14 cellular contexts compared by ENCODE assay signal in genomic region chr20:16158976-16159286, GRCh38.
DNase-seq lines count a peak whose midpoint lies in the region; ATAC-seq, FAIRE-seq and TF ChIP-seq lines count a peak whose summit lies in the region.
"Had no signal": no experiment of that assay in that cellular context is flagged by ENCODE, and none has a peak within 500 bp of the region (broad histone marks: within the 10 kb centered on the region; RNA-seq: fewer than 3 reads in every experiment).

No MANE protein-coding gene starts in this region.

- SMC1A ChIA-PET in GM12878 (lab: Charles Lee; ENCODE audit: uncharacterized antibody, unreplicated experiment): interaction anchor here (0.8 kb wide), 1 partner anchor 16 kb away, joined by 3 read pairs; no protein-coding TSS in a partner anchor

- ATAC-seq in GM18861 (IDR thresholded peaks at IDR 0.05; ENCODE audit: unreplicated experiment) (peak; percentile 36), GM21528 (IDR thresholded peaks at IDR 0.05; ENCODE audit: low FRiP score, unreplicated experiment) (peak; percentile 72), HG03135 (IDR thresholded peaks at IDR 0.05; ENCODE audit: unreplicated experiment) (peak; percentile 55), GM12878 (peak; percentile 65)
- ATAC-seq in naive thymus-derived CD4-positive, alpha-beta T cell: no peak
- ATAC-seq: Right ventricle myocardium inferior had no signal

- POLR2A ChIA-PET in GM12878 (lab: Charles Lee): no interaction called here
- POLR2A ChIA-PET in naive thymus-derived CD4-positive, alpha-beta T cell (lab: Charles Lee): no interaction called here

- H3K27me3 Mint-ChIP-seq in naive thymus-derived CD4-positive, alpha-beta T cell: peaks cover 0 to 4% (median 0%) of the 10 kb centered on the region in 5 donors
- H3K27me3 Mint-ChIP-seq: CD4-positive, alpha-beta T cell had no signal

- DNase-seq in GM12878 (ENCODE audit: low read depth, low spot score): no peak
- no peak for DNase-seq in NCI-H524 (lab: John Stamatoyannopoulos, UW)
- DNase-seq in cortex of kidney (lab: John Stamatoyannopoulos, UW): no peak
- no peak for DNase-seq in left ventricle myocardium inferior
- no peak for DNase-seq in naive thymus-derived CD4-positive, alpha-beta T cell
- DNase-seq: activated naive CD4-positive, alpha-beta T cell; CD4-positive, alpha-beta T cell; NCI-H2029 treated with DMSO at 0.1 percent for 48 hours; stimulated activated naive CD4-positive, alpha-beta T cell; WERI-Rb-1 had no signal

- no peak overlapping the region for H3K9ac ChIP-seq in GM12878 (ENCODE audit: control insufficient read depth, insufficient read depth, low read length)

- H3K27ac ChIP-seq in GM12878 (ENCODE audit: control insufficient read depth, insufficient read depth) (no peak overlapping the region), left ventricle myocardium inferior (replicated peaks) (no peak overlapping the region)
- no peak overlapping the region for H3K27ac ChIP-seq in naive thymus-derived CD4-positive, alpha-beta T cell (ENCODE audit: low read depth, low read length)
- H3K27ac ChIP-seq: WERI-Rb-1 had no signal

- in situ Hi-C loops in GM12878 (cut with MboI): no loop called here

- TF ChIP-seq EP300 in GM12878 (IDR thresholded peaks at IDR 0.05; ENCODE audit: borderline replicate concordance in 1 of 2, control insufficient read depth in 1 of 2, low read depth in 2 of 2, low read length in 2 of 2): no peak

- CTCF ChIA-PET in GM12878 (lab: Yijun Ruan, JAX): no interaction called here
- CTCF ChIA-PET in naive thymus-derived CD4-positive, alpha-beta T cell (lab: Charles Lee): no interaction called here

- WGBS in GM12878 (ENCODE audit: insufficient coverage, insufficient replicate concordance, low lambda C conversion rate, missing lambda C conversion rate): 54% methylated on average over 2 of the region's 2 CpGs

- no peaks in the 10 kb centered on the region for H3K27me3 ChIP-seq in GM12878 (replicated peaks in 1 of 2; ENCODE audit: control insufficient read depth in 2 of 2, insufficient read depth in 2 of 2, low read length in 1 of 2)
- no peaks in the 10 kb centered on the region for H3K27me3 ChIP-seq in left ventricle myocardium inferior (ENCODE audit: low read depth)
- no peaks in the 10 kb centered on the region for H3K27me3 ChIP-seq in naive thymus-derived CD4-positive, alpha-beta T cell (ENCODE audit: control insufficient read depth in 2 of 2, insufficient read depth in 2 of 2, low read length in 2 of 2)

- peaks cover 11% of the 10 kb centered on the region for H3K4me1 ChIP-seq in GM12878 (ENCODE audit: control insufficient read depth, insufficient read depth, low read length)
- H3K4me1 ChIP-seq in left ventricle myocardium inferior: no peaks in the 10 kb centered on the region
- H3K4me1 ChIP-seq in naive thymus-derived CD4-positive, alpha-beta T cell (ENCODE audit: control insufficient read depth in 2 of 2, insufficient read depth in 2 of 2, low read length in 2 of 2): no peaks in the 10 kb centered on the region

- H2AFZ ChIP-seq in GM12878 (ENCODE audit: control insufficient read depth, low read depth, low read length): no peak overlapping the region

- RAD21 ChIA-PET in GM12878 (lab: Charles Lee; ENCODE audit: unreplicated experiment): no interaction called here

- peak overlapping the region in 1 of 9 donors; percentile 43 for H3K27ac Mint-ChIP-seq in naive thymus-derived CD4-positive, alpha-beta T cell
- H3K27ac Mint-ChIP-seq: CD4-positive, alpha-beta T cell had no signal

- no peaks in the 10 kb centered on the region for H3K79me2 ChIP-seq in GM12878 (ENCODE audit: control insufficient read depth, insufficient read depth, low read length)

- TF ChIP-seq POLR2A in GM12878 (IDR thresholded peaks at IDR 0.05; ENCODE audit: low read depth, low read length): no peak

- H3K36me3 ChIP-seq in GM12878 (ENCODE audit: control insufficient read depth in 2 of 2, insufficient read depth in 2 of 2, low read length in 1 of 2) (no peaks in the 10 kb centered on the region), left ventricle myocardium inferior (no peaks in the 10 kb centered on the region)
- H3K36me3 ChIP-seq in naive thymus-derived CD4-positive, alpha-beta T cell (ENCODE audit: control insufficient read depth in 2 of 3, insufficient read depth in 3 of 3, low read length in 3 of 3): no peaks in the 10 kb centered on the region
- H3K36me3 ChIP-seq: WERI-Rb-1 had no signal

- intact Hi-C loops in GM12878 (cut with micrococcal nuclease; ENCODE audit: unreplicated experiment): no loop called here
- intact Hi-C loops in left ventricle myocardium inferior (cut with micrococcal nuclease): no loop called here
- intact Hi-C loops in naive thymus-derived CD4-positive, alpha-beta T cell (cut with micrococcal nuclease): no loop called here

- TF ChIP-seq RAD21 in GM12878 (IDR thresholded peaks at IDR 0.05; ENCODE audit: insufficient read depth, low read depth, low read length): no peak

- BruUV-seq in GM12878 (replicated peaks; lab: Mats Ljungman, UMichigan): no TSS peak

- FAIRE-seq in GM12878 (lab: Jason Lieb, UNC): no peak

- H3K9me3 ChIP-seq in GM12878 (replicated peaks; ENCODE audit: control insufficient read depth, insufficient read depth, low read length): no peaks in the 10 kb centered on the region
- H3K9me3 ChIP-seq in left ventricle myocardium inferior (replicated peaks): peaks cover 8% of the 10 kb centered on the region
- H3K9me3 ChIP-seq in naive thymus-derived CD4-positive, alpha-beta T cell (ENCODE audit: control insufficient read depth in 2 of 3, low read length in 3 of 3): no peaks in the 10 kb centered on the region

- H3K4me3 ChIP-seq in GM12878 (no peak overlapping the region), left ventricle myocardium inferior (no peak overlapping the region)
- H3K4me3 ChIP-seq in naive thymus-derived CD4-positive, alpha-beta T cell (ENCODE audit: low read length): no peak overlapping the region

- H4K20me1 ChIP-seq in GM12878 (ENCODE audit: control insufficient read depth, insufficient read depth): no peaks in the 10 kb centered on the region

- peak overlapping the region; percentile 56 for H3K4me2 ChIP-seq in GM12878 (ENCODE audit: control insufficient read depth, insufficient read depth)

- H3K36me3 Mint-ChIP-seq in naive thymus-derived CD4-positive, alpha-beta T cell: no peaks in the 10 kb centered on the region

- H3K4me1 Mint-ChIP-seq in naive thymus-derived CD4-positive, alpha-beta T cell: no peaks in the 10 kb centered on the region

- H3K4me3 Mint-ChIP-seq in naive thymus-derived CD4-positive, alpha-beta T cell: no peak overlapping the region
- H3K4me3 Mint-ChIP-seq: CD4-positive, alpha-beta T cell had no signal

- peaks cover 0 to 16% (median 4%) of the 10 kb centered on the region in 11 donors for H3K9me3 Mint-ChIP-seq in naive thymus-derived CD4-positive, alpha-beta T cell

- TF ChIP-seq CTCF in GM12878 (IDR thresholded peaks at IDR 0.05 in 2 of 3, conservative IDR thresholded peaks at IDR 0.05 in 1 of 3; ENCODE audit: control insufficient read depth in 2 of 3, extremely low read depth in 1 of 3, insufficient read depth in 1 of 3, low read depth in 3 of 3, low read length in 3 of 3): no peak
- TF ChIP-seq CTCF in left ventricle myocardium inferior (IDR thresholded peaks at IDR 0.05; ENCODE audit: borderline replicate concordance): no peak

TF ChIP-seq in GM12878, 131 proteins besides CTCF, POLR2A, EP300 and RAD21 (continues in another document):
- TF ChIP-seq RFX5 (IDR thresholded peaks at IDR 0.05; ENCODE audit: low read depth, low read length) (no peak), BACH1 (IDR thresholded peaks at IDR 0.05; ENCODE audit: borderline replicate concordance) (no peak), NR2C2 (IDR thresholded peaks at IDR 0.05; ENCODE audit: borderline replicate concordance, control insufficient read depth, insufficient read length, low read depth) (no peak), CHD1 (IDR thresholded peaks at IDR 0.05; ENCODE audit: low read depth, low read length) (no peak), ETV6 (conservative IDR thresholded peaks at IDR 0.05 in 1 of 2, IDR thresholded peaks at IDR 0.05 in 1 of 2; ENCODE audit: borderline replicate concordance in 1 of 2, low read depth in 1 of 2) (no peak), IRF5 (IDR thresholded peaks at IDR 0.05; ENCODE audit: borderline replicate concordance) (no peak), E2F4 (IDR thresholded peaks at IDR 0.05; ENCODE audit: low read depth, low read length) (no peak), ZNF274 (IDR thresholded peaks at IDR 0.05; ENCODE audit: insufficient read depth, insufficient read length) (no peak), HDGF (IDR thresholded peaks at IDR 0.05) (no peak), TCF3 (IDR thresholded peaks at IDR 0.05; ENCODE audit: borderline replicate concordance, insufficient read depth, low read depth, low read length) (no peak), YBX1 (IDR thresholded peaks at IDR 0.05) (no peak), ZBED1 (IDR thresholded peaks at IDR 0.05; ENCODE audit: borderline replicate concordance) (no peak)
